29 cellular contexts compared by ENCODE assay signal in genomic region chr4:5664778-5665177, GRCh38. TPM values are rescaled to one million over a fixed set of nuclear protein-coding genes. Genes with fewer than 3 reads are reported as not detected.
"Had no signal": no experiment of that assay in that cellular context is flagged by ENCODE, and none has a peak within 500 bp of the region (broad histone marks: within the 10 kb centered on the region; RNA-seq: fewer than 3 reads in every experiment).

No MANE protein-coding gene starts in this region.

- H3K4me1 Mint-ChIP-seq: naive B cell; naive thymus-derived CD8-positive, alpha-beta T cell; nephron progenitor cell; neural crest cell; stimulated activated effector memory CD8-positive, alpha-beta T cell treated with anti-CD3 and anti-CD28 coated beads, Interleukin-12 subunit alpha, Interleukin-12 subunit beta, amount 100 ng/mL, for 72 hours had no signal

- H3K27me3 Mint-ChIP-seq: naive B cell; progenitor cell of endocrine pancreas; stimulated activated naive CD8-positive, alpha-beta T cell treated with anti-CD3 and anti-CD28 coated beads, Interleukin-15, Interleukin-2, amounts not matched to agents 100 ng/mL and 50 ng/mL, for 24 hours had no signal

- H2AFZ ChIP-seq: parathyroid adenoma had no signal

- H3K4me3 Mint-ChIP-seq: naive thymus-derived CD8-positive, alpha-beta T cell; natural killer cell treated with Interleukin-12 subunit alpha and Interleukin-12 subunit beta and Interleukin-15 and Interleukin-18, amount 100 ng/mL, for 72 hours; nephron progenitor cell; neural crest cell; stimulated activated effector memory CD8-positive, alpha-beta T cell treated with anti-CD3 and anti-CD28 coated beads, Interleukin-12 subunit alpha, Interleukin-12 subunit beta, amount 100 ng/mL, for 72 hours; stimulated activated naive CD8-positive, alpha-beta T cell treated with anti-CD3 and anti-CD28 coated beads, Interleukin-15, Interleukin-2, amounts not matched to agents 100 ng/mL and 50 ng/mL, for 24 hours had no signal

- H3K9ac ChIP-seq: parathyroid adenoma had no signal

- H3K27ac Mint-ChIP-seq: naive B cell; natural killer cell treated with Interleukin-12 subunit alpha and Interleukin-12 subunit beta and Interleukin-15 and Interleukin-18, amount 100 ng/mL, for 72 hours; nephron progenitor cell; progenitor cell of endocrine pancreas; stimulated activated effector memory CD8-positive, alpha-beta T cell treated with anti-CD3 and anti-CD28 coated beads, Interleukin-12 subunit alpha, Interleukin-12 subunit beta, amount 100 ng/mL, for 72 hours; stimulated activated naive CD8-positive, alpha-beta T cell treated with anti-CD3 and anti-CD28 coated beads, Interleukin-15, Interleukin-2, amounts not matched to agents 100 ng/mL and 50 ng/mL, for 24 hours had no signal

- DNase-seq: naive B cell; naive thymus-derived CD8-positive, alpha-beta T cell; nephron progenitor cell; occipital lobe; ovary; posterior cingulate gyrus; psoas muscle; right cardiac atrium; right lobe of liver; sigmoid colon; small intestine; stimulated activated CD4-positive, alpha-beta T cell treated with anti-CD3 and anti-CD28 coated beads, Interleukin-15, amount 100 ng/mL, for 24 hours; stimulated activated CD4-positive, alpha-beta T cell treated with anti-CD3 and anti-CD28 coated beads, Interleukin-2, amount 100 ng/mL, for 24 hours; stimulated activated CD4-positive, alpha-beta T cell treated with anti-CD3 and anti-CD28 coated beads, Interleukin-2, amount 100 ng/mL, for 48 hours; stimulated activated CD4-positive, alpha-beta T cell treated with anti-CD3 and anti-CD28 coated beads, Interleukin-4, amount 100 ng/mL, for 24 hours; stimulated activated naive CD4-positive, alpha-beta T cell; substantia nigra; testis; tibial artery; transverse colon; upper lobe of left lung; uterus had no signal

- H3K27ac ChIP-seq: ovary, parathyroid adenoma, psoas muscle, right lobe of liver, sigmoid colon, suprapubic skin, testis, tibial artery, transverse colon, upper lobe of left lung, uterus had no signal

- H3K9me3 Mint-ChIP-seq: natural killer cell treated with Interleukin-12 subunit alpha and Interleukin-12 subunit beta and Interleukin-15 and Interleukin-18, amount 100 ng/mL, for 72 hours; stimulated activated effector memory CD8-positive, alpha-beta T cell treated with anti-CD3 and anti-CD28 coated beads, Interleukin-12 subunit alpha, Interleukin-12 subunit beta, amount 100 ng/mL, for 72 hours had no signal

- H3K36me3 Mint-ChIP-seq: naive B cell had no signal

- ATAC-seq: naive thymus-derived CD8-positive, alpha-beta T cell; psoas muscle; right cardiac atrium had no signal

- H3K27me3 ChIP-seq: ovary, right lobe of liver, sigmoid colon, suprapubic skin, testis, tibial artery, transverse colon, upper lobe of left lung, uterus had no signal

- H3K4me3 ChIP-seq: ovary, psoas muscle, right lobe of liver, sigmoid colon, suprapubic skin, testis, tibial artery, transverse colon, upper lobe of left lung, uterus had no signal

- H3K36me3 ChIP-seq: ovary, transverse colon, uterus had no signal

- H3K9me3 ChIP-seq: ovary, psoas muscle, right lobe of liver, sigmoid colon, suprapubic skin, testis, transverse colon, upper lobe of left lung, uterus had no signal

- H3K4me1 ChIP-seq: parathyroid adenoma, psoas muscle, right lobe of liver, sigmoid colon, suprapubic skin, testis, tibial artery, transverse colon, upper lobe of left lung, uterus had no signal

RNA-seq across cellular contexts. Expression of gene EVC, which starts 46.2 kb away (rescaled TPM):
- polyA plus RNA-seq: naive thymus-derived CD8-positive, alpha-beta T cell had no signal
